In the genomic region with DNA sequence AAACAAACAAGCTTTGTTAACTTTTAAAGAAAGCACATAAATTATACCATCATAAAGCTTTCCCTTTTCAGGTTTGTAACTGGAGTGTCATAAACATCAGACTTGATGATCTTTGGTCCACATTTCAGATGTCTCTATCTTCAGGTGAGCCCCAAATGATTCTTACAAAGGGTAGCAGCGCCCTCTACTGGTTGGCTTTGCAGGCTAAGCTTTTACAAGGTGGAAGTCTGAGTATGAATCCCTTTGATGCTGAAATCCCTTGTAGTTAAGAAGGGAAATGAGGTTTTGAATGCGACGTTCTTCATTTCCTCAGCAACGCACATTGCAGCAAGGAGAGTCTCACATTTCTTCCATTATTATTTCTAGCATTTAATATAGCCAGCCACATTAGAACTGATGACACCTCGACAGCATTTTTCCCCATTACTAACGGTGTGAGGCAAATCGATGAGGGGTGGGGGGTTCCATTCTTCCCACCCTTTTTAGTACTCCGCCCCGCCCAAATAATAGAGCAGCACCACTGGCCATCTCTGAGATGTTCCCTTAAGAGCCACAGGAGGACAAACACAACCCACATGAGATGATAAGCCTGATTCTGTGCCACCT, we compare ENCODE assay signal across 8 cellular contexts.
A peak's percentile ranks its signal among the peaks of the same experiment; 100 is the strongest.
DNase-seq lines count a peak whose midpoint lies in the region; ATAC-seq and TF ChIP-seq lines count a peak whose summit lies in the region.

No MANE protein-coding gene starts in this region.

- H3K9me3 ChIP-seq in ascending aorta, result no peaks in the 10 kb centered on the region

- no peaks in the 10 kb centered on the region for H3K4me1 ChIP-seq in ascending aorta

- peak; percentile 61 for DNase-seq in Right ventricle myocardium superior
- no peak for DNase-seq in cardiac septum (ENCODE audit: low spot score)
- peak; percentile 63 for DNase-seq in NCI-H1417 treated with DMSO at 0.1 percent for 48 hours (lab: John Stamatoyannopoulos, UW)
- peak; percentile 68 for DNase-seq in SW480 (ENCODE audit: low spot score)
- DNase-seq in ascending aorta (ENCODE audit: low spot score in 2 of 2), result peak in 1 of 2 donors; percentile 84
- DNase-seq in iPS DF 19.7 (ENCODE audit: low read depth, low spot score), result peak; percentile 50
- DNase-seq in stimulated activated CD4-positive, alpha-beta T cell treated with anti-CD3 and anti-CD28 coated beads, Interleukin-12 subunit alpha, Interleukin-12 subunit beta, amount 100 ng/mL, for 48 hours (ENCODE audit: low read depth in 2 of 3, low spot score in 1 of 3), result peak; percentile 45 to 76 (median 60)

- no peak overlapping the region for H3K27ac ChIP-seq in ascending aorta

- no peak overlapping the region for H3K4me3 ChIP-seq in ascending aorta

- ATAC-seq in Right ventricle myocardium superior (ENCODE audit: poor library complexity) (peak; percentile 64), HG02798 (IDR thresholded peaks at IDR 0.05; ENCODE audit: poor library complexity, unreplicated experiment) (peak; percentile 79)

- no peaks in the 10 kb centered on the region for H3K36me3 ChIP-seq in ascending aorta

- H3K27me3 ChIP-seq in ascending aorta, result no peaks in the 10 kb centered on the region

- intact Hi-C loops in Right ventricle myocardium superior (cut with DNase I), result no loop called here
- intact Hi-C loops in cardiac septum (cut with DNase I), result loop anchor here (10.0 kb wide), 2 partner anchors 309 to 889 kb away; no protein-coding TSS in a partner anchor
- intact Hi-C loops in ascending aorta (cut with DNase I), result loop anchor here (2.0 kb wide), 1 partner anchor 903 kb away; no protein-coding TSS in a partner anchor

- peak; percentile 46 to 74 (median 67) for TF ChIP-seq CTCF in ascending aorta (IDR thresholded peaks at IDR 0.05)
